Comparison of ENCODE assay signal across 17 cellular contexts in genomic region chr1:105591681-105592080, GRCh38.
"Had no signal": no experiment of that assay in that cellular context is flagged by ENCODE, and none has a peak within 500 bp of the region (broad histone marks: within the 10 kb centered on the region; RNA-seq: fewer than 3 reads in every experiment).

No MANE protein-coding gene starts in this region.

- H3K36me3 Mint-ChIP-seq: activated CD8-positive, alpha-beta memory T cell treated with anti-CD3 and anti-CD28 coated beads, Interleukin-2, amount 10 ng/mL, durations not matched to agents 7 days and 5 days; activated naive CD8-positive, alpha-beta T cell treated with anti-CD3 and anti-CD28 coated beads, Interleukin-2, amount 10 ng/mL, durations not matched to agents 7 days and 5 days; naive thymus-derived CD4-positive, alpha-beta T cell; neural progenitor cell had no signal

- H3K4me1 Mint-ChIP-seq: activated CD4-positive, alpha-beta memory T cell treated with anti-CD3 and anti-CD28 coated beads, Interleukin-2, amount 10 ng/mL, durations not matched to agents 7 days and 5 days; activated CD8-positive, alpha-beta memory T cell treated with anti-CD3 and anti-CD28 coated beads, Interleukin-2, amount 10 ng/mL, durations not matched to agents 7 days and 5 days; activated naive CD8-positive, alpha-beta T cell treated with anti-CD3 and anti-CD28 coated beads, Interleukin-2, amount 10 ng/mL, durations not matched to agents 7 days and 5 days; naive thymus-derived CD4-positive, alpha-beta T cell; neural progenitor cell had no signal

- FAIRE-seq: endothelial cell of umbilical vein had no signal

- H3K4me3 Mint-ChIP-seq: activated CD4-positive, alpha-beta memory T cell treated with anti-CD3 and anti-CD28 coated beads, Interleukin-2, amount 10 ng/mL, durations not matched to agents 7 days and 5 days; activated CD8-positive, alpha-beta memory T cell treated with anti-CD3 and anti-CD28 coated beads, Interleukin-2, amount 10 ng/mL, durations not matched to agents 7 days and 5 days; activated naive CD8-positive, alpha-beta T cell treated with anti-CD3 and anti-CD28 coated beads, Interleukin-2, amount 10 ng/mL, durations not matched to agents 7 days and 5 days; naive thymus-derived CD4-positive, alpha-beta T cell; neural progenitor cell had no signal

- DNase-seq: activated CD4-positive, alpha-beta memory T cell treated with anti-CD3 and anti-CD28 coated beads, Interleukin-2, amount 10 ng/mL, durations not matched to agents 7 days and 5 days; activated CD4-positive, alpha-beta T cell treated with anti-CD3 and anti-CD28 coated beads for 48 hours; activated CD4-positive, CD25-positive, alpha-beta regulatory T cell; activated CD8-positive, alpha-beta memory T cell treated with anti-CD3 and anti-CD28 coated beads, Interleukin-2, amount 10 ng/mL, durations not matched to agents 7 days and 5 days; activated naive CD4-positive, alpha-beta T cell treated with Interleukin-2 at 50 U/mL for 16 hours; activated naive CD8-positive, alpha-beta T cell treated with anti-CD3 and anti-CD28 coated beads, Interleukin-2, amount 10 ng/mL, durations not matched to agents 7 days and 5 days; body of pancreas; dermis blood vessel endothelial cell; effector memory CD4-positive, alpha-beta T cell; mesenchymal stem cell; naive thymus-derived CD4-positive, alpha-beta T cell; stimulated activated CD4-positive, alpha-beta T cell treated with anti-CD3 and anti-CD28 coated beads, Interleukin-2, amount 100 ng/mL, for 24 hours; stimulated activated naive CD4-positive, alpha-beta T cell treated with Interleukin-2 at 50 U/mL for 16 hours; tibial artery had no signal

- ATAC-seq: activated CD8-positive, alpha-beta memory T cell treated with anti-CD3 and anti-CD28 coated beads, Interleukin-2, amount 10 ng/mL, durations not matched to agents 7 days and 5 days; body of pancreas; naive thymus-derived CD4-positive, alpha-beta T cell had no signal

- H3K27me3 Mint-ChIP-seq: activated CD4-positive, alpha-beta memory T cell treated with anti-CD3 and anti-CD28 coated beads, Interleukin-2, amount 10 ng/mL, durations not matched to agents 7 days and 5 days; activated CD8-positive, alpha-beta memory T cell treated with anti-CD3 and anti-CD28 coated beads, Interleukin-2, amount 10 ng/mL, durations not matched to agents 7 days and 5 days; activated naive CD8-positive, alpha-beta T cell treated with anti-CD3 and anti-CD28 coated beads, Interleukin-2, amount 10 ng/mL, durations not matched to agents 7 days and 5 days; naive thymus-derived CD4-positive, alpha-beta T cell; progenitor cell of endocrine pancreas had no signal

- H3K9me3 Mint-ChIP-seq: neural progenitor cell had no signal
